26 cellular contexts compared by ENCODE assay signal in genomic region chr12:65803253-65803652, GRCh38. TPM values are rescaled to one million over a fixed set of nuclear protein-coding genes. Genes with fewer than 3 reads are reported as not detected.
"Had no signal": no experiment of that assay in that cellular context is flagged by ENCODE, and none has a peak within 500 bp of the region (broad histone marks: within the 10 kb centered on the region; RNA-seq: fewer than 3 reads in every experiment).

No MANE protein-coding gene starts in this region.

- H3K27me3 ChIP-seq: breast epithelium, right atrium auricular region, tibial nerve had no signal

- H3K79me2 ChIP-seq: parathyroid adenoma had no signal

- H2AFZ ChIP-seq: parathyroid adenoma had no signal

- H3K4me3 ChIP-seq: breast epithelium, psoas muscle, right atrium auricular region, tibial nerve had no signal

- DNase-seq: activated CD4-positive, alpha-beta memory T cell treated with anti-CD3 and anti-CD28 coated beads, Interleukin-2, amount 10 ng/mL, durations not matched to agents 7 days and 5 days; activated CD4-positive, alpha-beta T cell treated with anti-CD3 and anti-CD28 coated beads for 1 hour; activated CD4-positive, alpha-beta T cell treated with anti-CD3 and anti-CD28 coated beads, Interleukin-2, amount 10 ng/mL, durations not matched to agents 7 days and 5 days; activated gamma-delta T cell treated with Interleukin-2 at 50 U/mL for 16 hours; activated naive CD8-positive, alpha-beta T cell treated with anti-CD3 and anti-CD28 coated beads, Interleukin-2, amount 50 U/mL, for 24 hours; activated T-cell treated with anti-CD3 and anti-CD28 coated beads, Interleukin-2, amount 50 U/mL, for 4 hours; amygdala; central memory CD4-positive, alpha-beta T cell; foreskin melanocyte; left ventricle myocardium superior; mammary epithelial cell; naive thymus-derived CD8-positive, alpha-beta T cell; nucleus accumbens; psoas muscle; stimulated activated CD4-positive, alpha-beta T cell treated with anti-CD3 and anti-CD28 coated beads, Interleukin-15, amount 100 ng/mL, for 24 hours; stimulated activated CD4-positive, alpha-beta T cell treated with anti-CD3 and anti-CD28 coated beads, Interleukin-2, amount 100 ng/mL, for 24 hours; stimulated activated naive CD4-positive, alpha-beta T cell; SW 1271; T-helper 17 cell; T1000 had no signal

- H3K27ac ChIP-seq: breast epithelium, parathyroid adenoma, psoas muscle, right atrium auricular region, tibial nerve had no signal

- H3K4me1 ChIP-seq: breast epithelium, parathyroid adenoma, psoas muscle, right atrium auricular region, tibial nerve had no signal

- H3K9ac ChIP-seq: parathyroid adenoma had no signal

- H3K9me3 ChIP-seq: breast epithelium, psoas muscle, right atrium auricular region, tibial nerve had no signal

- H3K36me3 ChIP-seq: breast epithelium, right atrium auricular region, tibial nerve had no signal

RNA-seq across cellular contexts. Expression of gene HMGA2, which starts 21.0 kb away (rescaled TPM):
- total RNA-seq: activated CD4-positive, alpha-beta memory T cell treated with anti-CD3 and anti-CD28 coated beads, Interleukin-2, amount 10 ng/mL, durations not matched to agents 7 days and 5 days; activated CD4-positive, alpha-beta T cell treated with anti-CD3 and anti-CD28 coated beads, Interleukin-2, amount 10 ng/mL, durations not matched to agents 7 days and 5 days; activated T-helper 17 cell treated with anti-CD3 and anti-CD28 coated beads, Interleukin-2, amount 50 U/mL, for 72 hours; left ventricle myocardium superior; naive thymus-derived CD8-positive, alpha-beta T cell; right atrium auricular region; T-helper 17 cell; ureter had no signal
- polyA plus RNA-seq: naive thymus-derived CD8-positive, alpha-beta T cell had no signal
